Comparison of ENCODE assay signal across 1 cellular context in genomic region chr16:69672315-69672997, GRCh38.
TF ChIP-seq lines count a peak whose summit lies in the region.

No MANE protein-coding gene starts in this region.

TF ChIP-seq in HepG2, 621 proteins besides CTCF, POLR2A, EP300 and RAD21 (continued from another document):
- TF ChIP-seq ZNF562 (CRISPR knock-in tag; IDR thresholded peaks at IDR 0.05; ENCODE audit: borderline replicate concordance): no peak
- peak; percentile 11; the same call in 1 of the 2 replicates for TF ChIP-seq ZNF878 (CRISPR knock-in tag; IDR thresholded peaks at IDR 0.05)
- TF ChIP-seq, protein P1, sequence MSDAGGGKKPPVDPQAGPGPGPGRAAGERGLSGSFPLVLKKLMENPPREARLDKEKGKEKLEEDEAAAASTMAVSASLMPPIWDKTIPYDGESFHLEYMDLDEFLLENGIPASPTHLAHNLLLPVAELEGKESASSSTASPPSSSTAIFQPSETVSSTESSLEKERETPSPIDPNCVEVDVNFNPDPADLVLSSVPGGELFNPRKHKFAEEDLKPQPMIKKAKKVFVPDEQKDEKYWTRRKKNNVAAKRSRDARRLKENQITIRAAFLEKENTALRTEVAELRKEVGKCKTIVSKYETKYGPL (CRISPR knock-in tag; IDR thresholded peaks at IDR 0.05): no peak
- TF ChIP-seq ZGPAT (CRISPR knock-in tag; IDR thresholded peaks at IDR 0.05): no peak
- TF ChIP-seq REST (IDR thresholded peaks at IDR 0.05; ENCODE audit: borderline replicate concordance in 1 of 2, low read depth in 1 of 2, low read length in 2 of 2): no peak; a peak in 1 of 4 replicates
- TF ChIP-seq RARG (CRISPR knock-in tag; IDR thresholded peaks at IDR 0.05; ENCODE audit: low read depth): peak; percentile 7; the same call in 1 of the 2 replicates
- TF ChIP-seq, protein P2, sequence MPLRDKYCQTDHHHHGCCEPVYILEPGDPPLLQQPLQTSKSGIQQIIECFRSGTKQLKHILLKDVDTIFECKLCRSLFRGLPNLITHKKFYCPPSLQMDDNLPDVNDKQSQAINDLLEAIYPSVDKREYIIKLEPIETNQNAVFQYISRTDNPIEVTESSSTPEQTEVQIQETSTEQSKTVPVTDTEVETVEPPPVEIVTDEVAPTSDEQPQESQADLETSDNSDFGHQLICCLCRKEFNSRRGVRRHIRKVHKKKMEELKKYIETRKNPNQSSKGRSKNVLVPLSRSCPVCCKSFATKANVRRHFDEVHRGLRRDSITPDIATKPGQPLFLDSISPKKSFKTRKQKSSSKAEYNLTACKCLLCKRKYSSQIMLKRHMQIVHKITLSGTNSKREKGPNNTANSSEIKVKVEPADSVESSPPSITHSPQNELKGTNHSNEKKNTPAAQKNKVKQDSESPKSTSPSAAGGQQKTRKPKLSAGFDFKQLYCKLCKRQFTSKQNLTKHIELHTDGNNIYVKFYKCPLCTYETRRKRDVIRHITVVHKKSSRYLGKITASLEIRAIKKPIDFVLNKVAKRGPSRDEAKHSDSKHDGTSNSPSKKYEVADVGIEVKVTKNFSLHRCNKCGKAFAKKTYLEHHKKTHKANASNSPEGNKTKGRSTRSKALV (CRISPR knock-in tag; IDR thresholded peaks at IDR 0.05): 0 out of 2 replicates have a peak, but pooled peaks have one; percentile 5
- TF ChIP-seq CREB3 (CRISPR knock-in tag; IDR thresholded peaks at IDR 0.05): no peak
- TF ChIP-seq, protein P3, sequence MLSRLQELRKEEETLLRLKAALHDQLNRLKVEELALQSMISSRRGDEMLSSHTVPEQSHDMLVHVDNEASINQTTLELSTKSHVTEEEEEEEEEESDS (CRISPR knock-in tag; IDR thresholded peaks at IDR 0.05; ENCODE audit: borderline replicate concordance): 0 out of 2 replicates have a peak, but pooled peaks have one; percentile 2
- 0 out of 2 replicates have a peak, but pooled peaks have one; percentile 24 for TF ChIP-seq BRCA1 (CRISPR knock-in tag; IDR thresholded peaks at IDR 0.05)
- no peak for TF ChIP-seq POLR2AphosphoS5 (IDR thresholded peaks at IDR 0.05; ENCODE audit: low read depth, low read length)
- TF ChIP-seq ATF1 (CRISPR knock-in tag; IDR thresholded peaks at IDR 0.05): 0 out of 2 replicates have a peak, but pooled peaks have one; percentile 13
- TF ChIP-seq CCDC6 (CRISPR knock-in tag; IDR thresholded peaks at IDR 0.05): no peak
- no peak for TF ChIP-seq ZFP36L1 (CRISPR knock-in tag; IDR thresholded peaks at IDR 0.05)
- peak; percentile 94; the same call in 1 of the 2 replicates for TF ChIP-seq CHD4 (IDR thresholded peaks at IDR 0.05; ENCODE audit: borderline replicate concordance, low read length)
- TF ChIP-seq SOX13 (IDR thresholded peaks at IDR 0.05): no peak
- no peak for TF ChIP-seq SOX13 (CRISPR knock-in tag; conservative IDR thresholded peaks at IDR 0.05 in 1 of 2, IDR thresholded peaks at IDR 0.05 in 1 of 2)
- no peak for TF ChIP-seq DDIT3 (CRISPR knock-in tag; IDR thresholded peaks at IDR 0.05)
- 0 out of 2 replicates have a peak, but pooled peaks have one; percentile 3 for TF ChIP-seq NKX3-1 (CRISPR knock-in tag; IDR thresholded peaks at IDR 0.05)
- no peak for TF ChIP-seq CBX2 (IDR thresholded peaks at IDR 0.05; ENCODE audit: low read depth, low read length)
- no peak for TF ChIP-seq CBX2 (CRISPR knock-in tag; IDR thresholded peaks at IDR 0.05; ENCODE audit: low read depth)
- TF ChIP-seq SOX6 (IDR thresholded peaks at IDR 0.05): no peak
- TF ChIP-seq SOX6 (CRISPR knock-in tag; IDR thresholded peaks at IDR 0.05): peak; percentile 34
- 0 out of 2 replicates have a peak, but pooled peaks have one; percentile 14 for TF ChIP-seq TMF1 (CRISPR knock-in tag; IDR thresholded peaks at IDR 0.05; ENCODE audit: low read depth)
- TF ChIP-seq, protein P4, sequence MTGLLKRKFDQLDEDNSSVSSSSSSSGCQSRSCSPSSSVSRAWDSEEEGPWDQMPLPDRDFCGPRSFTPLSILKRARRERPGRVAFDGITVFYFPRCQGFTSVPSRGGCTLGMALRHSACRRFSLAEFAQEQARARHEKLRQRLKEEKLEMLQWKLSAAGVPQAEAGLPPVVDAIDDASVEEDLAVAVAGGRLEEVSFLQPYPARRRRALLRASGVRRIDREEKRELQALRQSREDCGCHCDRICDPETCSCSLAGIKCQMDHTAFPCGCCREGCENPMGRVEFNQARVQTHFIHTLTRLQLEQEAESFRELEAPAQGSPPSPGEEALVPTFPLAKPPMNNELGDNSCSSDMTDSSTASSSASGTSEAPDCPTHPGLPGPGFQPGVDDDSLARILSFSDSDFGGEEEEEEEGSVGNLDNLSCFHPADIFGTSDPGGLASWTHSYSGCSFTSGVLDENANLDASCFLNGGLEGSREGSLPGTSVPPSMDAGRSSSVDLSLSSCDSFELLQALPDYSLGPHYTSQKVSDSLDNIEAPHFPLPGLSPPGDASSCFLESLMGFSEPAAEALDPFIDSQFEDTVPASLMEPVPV (CRISPR knock-in tag; IDR thresholded peaks at IDR 0.05): 0 out of 2 replicates have a peak, but pooled peaks have one; percentile 37
- no peak for TF ChIP-seq AKAP8 (CRISPR knock-in tag; IDR thresholded peaks at IDR 0.05)
- TF ChIP-seq, protein P5, sequence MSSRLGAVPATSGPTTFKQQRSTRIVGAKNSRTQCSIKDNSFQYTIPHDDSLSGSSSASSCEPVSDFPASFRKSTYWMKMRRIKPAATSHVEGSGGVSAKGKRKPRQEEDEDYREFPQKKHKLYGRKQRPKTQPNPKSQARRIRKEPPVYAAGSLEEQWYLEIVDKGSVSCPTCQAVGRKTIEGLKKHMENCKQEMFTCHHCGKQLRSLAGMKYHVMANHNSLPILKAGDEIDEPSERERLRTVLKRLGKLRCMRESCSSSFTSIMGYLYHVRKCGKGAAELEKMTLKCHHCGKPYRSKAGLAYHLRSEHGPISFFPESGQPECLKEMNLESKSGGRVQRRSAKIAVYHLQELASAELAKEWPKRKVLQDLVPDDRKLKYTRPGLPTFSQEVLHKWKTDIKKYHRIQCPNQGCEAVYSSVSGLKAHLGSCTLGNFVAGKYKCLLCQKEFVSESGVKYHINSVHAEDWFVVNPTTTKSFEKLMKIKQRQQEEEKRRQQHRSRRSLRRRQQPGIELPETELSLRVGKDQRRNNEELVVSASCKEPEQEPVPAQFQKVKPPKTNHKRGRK (CRISPR knock-in tag; IDR thresholded peaks at IDR 0.05): no peak
- peak; percentile 82; the same call in 1 of the 2 replicates for TF ChIP-seq SMYD3 (CRISPR knock-in tag; IDR thresholded peaks at IDR 0.05)
- TF ChIP-seq, protein P6, sequence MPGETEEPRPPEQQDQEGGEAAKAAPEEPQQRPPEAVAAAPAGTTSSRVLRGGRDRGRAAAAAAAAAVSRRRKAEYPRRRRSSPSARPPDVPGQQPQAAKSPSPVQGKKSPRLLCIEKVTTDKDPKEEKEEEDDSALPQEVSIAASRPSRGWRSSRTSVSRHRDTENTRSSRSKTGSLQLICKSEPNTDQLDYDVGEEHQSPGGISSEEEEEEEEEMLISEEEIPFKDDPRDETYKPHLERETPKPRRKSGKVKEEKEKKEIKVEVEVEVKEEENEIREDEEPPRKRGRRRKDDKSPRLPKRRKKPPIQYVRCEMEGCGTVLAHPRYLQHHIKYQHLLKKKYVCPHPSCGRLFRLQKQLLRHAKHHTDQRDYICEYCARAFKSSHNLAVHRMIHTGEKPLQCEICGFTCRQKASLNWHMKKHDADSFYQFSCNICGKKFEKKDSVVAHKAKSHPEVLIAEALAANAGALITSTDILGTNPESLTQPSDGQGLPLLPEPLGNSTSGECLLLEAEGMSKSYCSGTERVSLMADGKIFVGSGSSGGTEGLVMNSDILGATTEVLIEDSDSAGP (CRISPR knock-in tag; IDR thresholded peaks at IDR 0.05; ENCODE audit: borderline replicate concordance): no peak
- TF ChIP-seq, protein P7, sequence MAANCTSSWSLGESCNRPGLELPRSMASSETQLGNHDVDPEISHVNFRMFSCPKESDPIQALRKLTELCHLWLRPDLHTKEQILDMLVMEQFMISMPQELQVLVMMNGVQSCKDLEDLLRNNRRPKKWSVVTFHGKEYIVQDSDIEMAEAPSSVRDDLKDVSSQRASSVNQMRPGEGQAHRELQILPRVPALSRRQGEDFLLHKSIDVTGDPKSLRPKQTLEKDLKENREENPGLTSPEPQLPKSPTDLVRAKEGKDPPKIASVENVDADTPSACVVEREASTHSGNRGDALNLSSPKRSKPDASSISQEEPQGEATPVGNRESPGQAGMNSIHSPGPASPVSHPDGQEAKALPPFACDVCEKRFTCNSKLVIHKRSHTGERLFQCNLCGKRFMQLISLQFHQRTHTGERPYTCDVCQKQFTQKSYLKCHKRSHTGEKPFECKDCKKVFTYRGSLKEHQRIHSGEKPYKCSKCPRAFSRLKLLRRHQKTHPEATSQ (CRISPR knock-in tag; IDR thresholded peaks at IDR 0.05; ENCODE audit: borderline replicate concordance): peak; percentile 27; the same call in 1 of the 2 replicates
- no peak for TF ChIP-seq ZNF546 (CRISPR knock-in tag; conservative IDR thresholded peaks at IDR 0.05)
- no peak for TF ChIP-seq RARA (CRISPR knock-in tag; IDR thresholded peaks at IDR 0.05)
- peak; percentile 29 for TF ChIP-seq HNRNPUL1 (IDR thresholded peaks at IDR 0.05; ENCODE audit: low read depth, low read length)
- TF ChIP-seq MYPOP (CRISPR knock-in tag; IDR thresholded peaks at IDR 0.05): peak; percentile 8; the same call in 1 of the 2 replicates
- no peak for TF ChIP-seq ETV6 (CRISPR knock-in tag; conservative IDR thresholded peaks at IDR 0.05)
- no peak for TF ChIP-seq ZNF788 (CRISPR knock-in tag; IDR thresholded peaks at IDR 0.05; ENCODE audit: borderline replicate concordance)
